23 cellular contexts compared by ENCODE assay signal in genomic region chr17:10234033-10234432, GRCh38.
"Had no signal": no experiment of that assay in that cellular context is flagged by ENCODE, and none has a peak within 500 bp of the region (broad histone marks: within the 10 kb centered on the region; RNA-seq: fewer than 3 reads in every experiment).

No MANE protein-coding gene starts in this region.

- H3K36me3 ChIP-seq: colonic mucosa, esophagus muscularis mucosa, gastroesophageal sphincter, heart left ventricle, left lung, lower lobe of right lung had no signal

- H3K27me3 ChIP-seq: colonic mucosa, esophagus muscularis mucosa, foreskin keratinocyte, gastroesophageal sphincter, heart left ventricle, hepatocyte had no signal

- DNase-seq: colonic mucosa; cortex of kidney; effector CD8-positive, alpha-beta T cell; effector memory CD8-positive, alpha-beta T cell; endodermal cell; heart left ventricle; hypothalamus; immature natural killer cell; kidney; kidney glomerular epithelial cell; left cardiac atrium; left lung; left ventricle myocardium superior; lower lobe of right lung; mesenchymal stem cell; mucosa of descending colon; naive B cell had no signal

- FAIRE-seq: endometrium, frontal cortex, kidney had no signal

- H3K27ac ChIP-seq: colonic mucosa, esophagus muscularis mucosa, foreskin keratinocyte, gastroesophageal sphincter, heart left ventricle, hepatocyte, left lung, lower lobe of right lung had no signal

- H3K4me3 ChIP-seq: colonic mucosa, esophagus muscularis mucosa, gastroesophageal sphincter, heart left ventricle, hepatocyte, left lung, lower lobe of right lung, mucosa of descending colon had no signal

- ATAC-seq: effector memory CD8-positive, alpha-beta T cell; foreskin keratinocyte; gastroesophageal sphincter; heart left ventricle; left cardiac atrium; left lung; left ventricle myocardium superior; lower lobe of right lung; mucosa of descending colon had no signal
